Comparison of ENCODE assay signal across 14 cellular contexts in the genomic region with DNA sequence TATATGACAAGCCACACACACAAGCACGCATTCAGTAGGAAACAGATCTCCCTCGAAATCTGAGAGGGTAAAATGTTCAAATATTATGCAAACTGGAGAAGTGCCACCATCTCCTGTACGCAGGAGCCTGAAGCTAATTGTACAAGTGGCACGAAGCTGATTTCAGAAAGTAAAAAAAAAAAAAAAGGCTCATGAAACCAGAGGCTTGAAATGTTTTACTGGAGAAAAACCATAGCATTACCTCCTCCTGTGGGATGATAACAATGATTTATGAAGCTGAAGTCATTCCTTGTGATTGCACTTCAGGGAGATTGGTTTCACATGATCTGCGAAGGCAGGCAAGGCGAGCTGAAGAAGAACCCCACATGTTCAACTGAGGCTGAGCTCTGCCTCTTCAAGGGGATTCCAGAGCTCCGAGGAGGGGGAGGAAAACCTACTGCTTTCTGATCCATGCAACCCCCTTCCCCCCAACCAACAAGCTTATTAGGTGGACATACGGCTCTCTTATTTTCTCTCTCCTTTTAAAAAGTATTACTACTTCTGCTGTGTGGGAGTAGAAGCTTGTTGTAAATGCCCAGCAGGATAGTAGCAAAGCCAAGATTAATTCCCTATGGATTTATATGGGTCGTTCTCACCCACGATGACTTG.
DNase-seq lines count a peak whose midpoint lies in the region; ATAC-seq and TF ChIP-seq lines count a peak whose summit lies in the region.
"Had no signal": no experiment of that assay in that cellular context is flagged by ENCODE, and none has a peak within 500 bp of the region (broad histone marks: within the 10 kb centered on the region; RNA-seq: fewer than 3 reads in every experiment).

No MANE protein-coding gene starts in this region.

- H3K27me3 Mint-ChIP-seq in brain (peaks cover 13% of the 10 kb centered on the region), neural progenitor cell (ENCODE audit: insufficient read depth, low read depth) (no peaks in the 10 kb centered on the region), endothelial cell (ENCODE audit: unreplicated experiment) (no peaks in the 10 kb centered on the region)
- no peaks in the 10 kb centered on the region for H3K27me3 Mint-ChIP-seq in activated naive CD4-positive, alpha-beta T cell treated with anti-CD3 and anti-CD28 coated beads, Interleukin-2, amount 10 ng/mL, durations not matched to agents 7 days and 5 days
- H3K27me3 Mint-ChIP-seq: activated naive CD8-positive, alpha-beta T cell had no signal

- no peaks in the 10 kb centered on the region for H3K27me3 ChIP-seq in neural progenitor cell
- H3K27me3 ChIP-seq: esophagus squamous epithelium had no signal

- DNase-seq in DMS 273 treated with DMSO at 0.1 percent for 48 hours (lab: John Stamatoyannopoulos, UW): peak; percentile 29
- peak; percentile 18 to 65 for DNase-seq in NCI-H2081 (lab: John Stamatoyannopoulos, UW)
- peak; percentile 10 for DNase-seq in neural progenitor cell (ENCODE audit: low spot score)
- DNase-seq in endothelial cell (ENCODE audit: low spot score): no peak
- DNase-seq in activated naive CD4-positive, alpha-beta T cell treated with anti-CD3 and anti-CD28 coated beads, Interleukin-2, amount 10 ng/mL, durations not matched to agents 7 days and 5 days: no peak
- no peak for DNase-seq in SIG-M5 (lab: John Stamatoyannopoulos, UW)
- DNase-seq: esophagus squamous epithelium; stimulated activated CD4-positive, alpha-beta T cell treated with anti-CD3 and anti-CD28 coated beads, Interleukin-12 subunit alpha, Interleukin-12 subunit beta, amount 100 ng/mL, for 4 hours; stimulated activated naive B cell treated with anti-CD40 and anti-IgM and Interleukin-4, amounts not matched to agents 10 μg/mL and 1 μg/mL and 100 μg/mL, for 72 hours had no signal

- H3K4me1 ChIP-seq in neural progenitor cell: peaks cover 3% of the 10 kb centered on the region
- H3K4me1 ChIP-seq: esophagus squamous epithelium had no signal

- no peak overlapping the region for H3K9ac ChIP-seq in neural progenitor cell

- CTCF ChIA-PET in activated naive CD4-positive, alpha-beta T cell treated with anti-CD3 and anti-CD28 coated beads, Interleukin-2, amount 10 ng/mL, durations not matched to agents 7 days and 5 days (lab: Charles Lee): no interaction called here

- H3K9me3 ChIP-seq in neural progenitor cell (ENCODE audit: low read depth): no peaks in the 10 kb centered on the region
- H3K9me3 ChIP-seq: esophagus squamous epithelium had no signal

- H3K4me2 ChIP-seq in neural progenitor cell: no peak overlapping the region

- no peak overlapping the region for H3K4me3 ChIP-seq in neural progenitor cell

- H3K4me1 Mint-ChIP-seq in brain (peaks cover 10% of the 10 kb centered on the region), neural progenitor cell (peaks cover 8% of the 10 kb centered on the region), endothelial cell (ENCODE audit: unreplicated experiment) (no peaks in the 10 kb centered on the region)
- H3K4me1 Mint-ChIP-seq in activated naive CD4-positive, alpha-beta T cell treated with anti-CD3 and anti-CD28 coated beads, Interleukin-2, amount 10 ng/mL, durations not matched to agents 7 days and 5 days: no peaks in the 10 kb centered on the region
- H3K4me1 Mint-ChIP-seq: memory B cell had no signal

- H3K36me3 Mint-ChIP-seq in brain (no peaks in the 10 kb centered on the region), neural progenitor cell (no peaks in the 10 kb centered on the region), endothelial cell (ENCODE audit: low read depth, unreplicated experiment) (no peaks in the 10 kb centered on the region)
- no peaks in the 10 kb centered on the region for H3K36me3 Mint-ChIP-seq in activated naive CD4-positive, alpha-beta T cell treated with anti-CD3 and anti-CD28 coated beads, Interleukin-2, amount 10 ng/mL, durations not matched to agents 7 days and 5 days
- H3K36me3 Mint-ChIP-seq: activated naive CD8-positive, alpha-beta T cell; memory B cell; stimulated activated naive B cell treated with anti-CD40 and anti-IgM and Interleukin-4, amounts not matched to agents 10 μg/mL and 1 μg/mL and 100 μg/mL, for 72 hours had no signal

- no peaks in the 10 kb centered on the region for H3K79me2 ChIP-seq in neural progenitor cell (ENCODE audit: low read depth)

- H3K4me3 Mint-ChIP-seq in brain: no peak overlapping the region
- no peak overlapping the region for H3K4me3 Mint-ChIP-seq in neural progenitor cell
- H3K4me3 Mint-ChIP-seq in endothelial cell (ENCODE audit: unreplicated experiment): no peak overlapping the region
- H3K4me3 Mint-ChIP-seq in activated naive CD4-positive, alpha-beta T cell treated with anti-CD3 and anti-CD28 coated beads, Interleukin-2, amount 10 ng/mL, durations not matched to agents 7 days and 5 days: no peak overlapping the region
- H3K4me3 Mint-ChIP-seq: activated naive CD8-positive, alpha-beta T cell; memory B cell; stimulated activated naive B cell treated with anti-CD40 and anti-IgM and Interleukin-4, amounts not matched to agents 10 μg/mL and 1 μg/mL and 100 μg/mL, for 72 hours had no signal

- TF ChIP-seq CTCF in brain (conservative IDR thresholded peaks at IDR 0.05): no peak
- TF ChIP-seq CTCF in neural progenitor cell (IDR thresholded peaks at IDR 0.05): no peak
- TF ChIP-seq CTCF in endothelial cell (IDR thresholded peaks at IDR 0.05; ENCODE audit: unreplicated experiment): no peak

- H3K27ac Mint-ChIP-seq in brain (peak overlapping the region in 3 of 5 experiments; percentile 27 to 51 (median 32)), neural progenitor cell (no peak overlapping the region), endothelial cell (ENCODE audit: unreplicated experiment) (no peak overlapping the region)
- H3K27ac Mint-ChIP-seq in activated naive CD4-positive, alpha-beta T cell treated with anti-CD3 and anti-CD28 coated beads, Interleukin-2, amount 10 ng/mL, durations not matched to agents 7 days and 5 days: no peak overlapping the region
- H3K27ac Mint-ChIP-seq: activated naive CD8-positive, alpha-beta T cell; memory B cell; stimulated activated naive B cell treated with anti-CD40 and anti-IgM and Interleukin-4, amounts not matched to agents 10 μg/mL and 1 μg/mL and 100 μg/mL, for 72 hours had no signal

- peak overlapping the region; percentile 30 for H2AFZ ChIP-seq in neural progenitor cell (replicated peaks)

- no peak for ATAC-seq in HG03520 (IDR thresholded peaks at IDR 0.05; ENCODE audit: unreplicated experiment)
- ATAC-seq: HepG2; stimulated activated naive B cell treated with anti-CD40 and anti-IgM and Interleukin-4, amounts not matched to agents 10 μg/mL and 1 μg/mL and 100 μg/mL, for 72 hours had no signal

- H3K36me3 ChIP-seq in neural progenitor cell: no peaks in the 10 kb centered on the region
- H3K36me3 ChIP-seq: esophagus squamous epithelium had no signal

- H3K27ac ChIP-seq in neural progenitor cell: no peak overlapping the region
- H3K27ac ChIP-seq: esophagus squamous epithelium had no signal

- H3K9me3 Mint-ChIP-seq in brain: no peaks in the 10 kb centered on the region
- H3K9me3 Mint-ChIP-seq in neural progenitor cell: no peaks in the 10 kb centered on the region
- no peaks in the 10 kb centered on the region for H3K9me3 Mint-ChIP-seq in endothelial cell (ENCODE audit: unreplicated experiment)
- no peaks in the 10 kb centered on the region for H3K9me3 Mint-ChIP-seq in activated naive CD4-positive, alpha-beta T cell treated with anti-CD3 and anti-CD28 coated beads, Interleukin-2, amount 10 ng/mL, durations not matched to agents 7 days and 5 days
- H3K9me3 Mint-ChIP-seq: memory B cell; stimulated activated naive B cell treated with anti-CD40 and anti-IgM and Interleukin-4, amounts not matched to agents 10 μg/mL and 1 μg/mL and 100 μg/mL, for 72 hours had no signal

- no peaks in the 10 kb centered on the region for H4K20me1 ChIP-seq in neural progenitor cell (ENCODE audit: low read depth)

- no peaks in the 10 kb centered on the region for H3F3A ChIP-seq in neural progenitor cell (ENCODE audit: low read depth)

Comparison
In these comparisons a context has a peak if more than half of its experiments do, and no peak if none do; other contexts are left out.
1. DNase-seq: peak in DMS 273 treated with DMSO at 0.1 percent for 48 hours (single experiment), NCI-H2081 (2 of 2) and neural progenitor cell (single experiment); none in endothelial cell (single experiment), activated naive CD4-positive, alpha-beta T cell treated with anti-CD3 and anti-CD28 coated beads, Interleukin-2, amount 10 ng/mL, durations not matched to agents 7 days and 5 days (single experiment) and SIG-M5 (single experiment).
2. H3K27ac Mint-ChIP-seq: peak in brain (3 of 5); none in neural progenitor cell (single experiment), endothelial cell (single experiment) and activated naive CD4-positive, alpha-beta T cell treated with anti-CD3 and anti-CD28 coated beads, Interleukin-2, amount 10 ng/mL, durations not matched to agents 7 days and 5 days (single experiment).